Comparison of ENCODE assay signal across 7 cellular contexts in the genomic region with DNA sequence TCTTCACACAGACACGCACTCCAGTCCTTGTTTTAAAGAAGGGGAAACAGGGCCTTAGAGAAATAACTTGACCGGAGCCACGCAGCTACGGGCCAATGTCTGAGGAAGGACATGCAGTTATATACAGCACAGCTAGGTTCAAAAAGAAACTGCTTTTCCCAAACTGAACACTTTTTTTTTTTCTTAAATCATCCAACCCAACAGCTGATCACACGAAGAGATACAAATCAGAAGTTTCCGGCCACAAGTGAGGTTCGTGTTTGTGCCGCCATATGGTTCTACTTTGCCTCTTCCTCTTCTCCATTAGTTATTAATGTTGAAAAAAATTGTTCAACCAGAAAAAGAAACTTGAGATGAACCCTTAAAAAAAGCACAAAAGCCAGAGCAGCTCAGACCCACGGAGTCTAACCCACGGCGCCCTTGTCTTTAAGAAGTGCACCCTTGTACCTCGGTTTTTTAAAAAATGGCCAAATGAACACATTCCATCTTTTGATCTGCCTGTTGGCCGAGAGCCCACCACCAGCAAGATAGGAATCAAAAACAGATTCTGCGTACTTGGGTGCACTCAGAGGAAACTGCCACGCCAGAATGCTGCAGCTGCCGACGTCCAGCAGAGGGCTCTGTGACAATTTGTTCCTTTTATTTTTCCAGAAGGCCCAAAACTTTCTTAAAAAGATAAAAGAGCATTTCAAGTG.
A peak's percentile ranks its signal among the peaks of the same experiment; 100 is the strongest.
DNase-seq lines count a peak whose midpoint lies in the region; ATAC-seq, FAIRE-seq and TF ChIP-seq lines count a peak whose summit lies in the region.

No MANE protein-coding gene starts in this region.

- peaks cover 3% of the 10 kb centered on the region for H3K36me3 Mint-ChIP-seq in activated naive CD4-positive, alpha-beta T cell treated with anti-CD3 and anti-CD28 coated beads for 36 hours (ENCODE audit: low read depth)
- H3K36me3 Mint-ChIP-seq in glutamatergic neuron (ENCODE audit: unreplicated experiment) = no peaks in the 10 kb centered on the region

- intact Hi-C loops in activated naive CD4-positive, alpha-beta T cell treated with anti-CD3 and anti-CD28 coated beads for 36 hours (cut with micrococcal nuclease) = loop anchor here (1.0 to 5.0 kb wide), 7 partner anchors 46 to 262 kb away; no protein-coding TSS in a partner anchor

- no peak for FAIRE-seq in urothelium cell line (lab: Jason Lieb, UNC)

- peak; percentile 50 for ATAC-seq in HG02973 (IDR thresholded peaks at IDR 0.05; ENCODE audit: unreplicated experiment)

- DNase-seq in RPMI7951 (ENCODE audit: low read depth) (peak; percentile 97), glutamatergic neuron (peak; percentile 51), renal cortical epithelial cell (ENCODE audit: low read depth) (peak; percentile 35), urothelium cell line (ENCODE audit: low spot score) (peak; percentile 38)
- peak; percentile 69 for DNase-seq in activated naive CD4-positive, alpha-beta T cell treated with anti-CD3 and anti-CD28 coated beads for 36 hours

- H3K4me1 Mint-ChIP-seq in activated naive CD4-positive, alpha-beta T cell treated with anti-CD3 and anti-CD28 coated beads for 36 hours (ENCODE audit: low read depth) = peaks cover 68% of the 10 kb centered on the region
- H3K4me1 Mint-ChIP-seq in glutamatergic neuron (ENCODE audit: low read depth, unreplicated experiment) = peaks cover 15% of the 10 kb centered on the region

- H3K27me3 Mint-ChIP-seq in activated naive CD4-positive, alpha-beta T cell treated with anti-CD3 and anti-CD28 coated beads for 36 hours (ENCODE audit: low read depth) = no peaks in the 10 kb centered on the region
- H3K27me3 Mint-ChIP-seq in glutamatergic neuron (ENCODE audit: unreplicated experiment) = peaks cover 14% of the 10 kb centered on the region

- H3K27ac Mint-ChIP-seq in activated naive CD4-positive, alpha-beta T cell treated with anti-CD3 and anti-CD28 coated beads for 36 hours = peak overlapping the region; percentile 81
- H3K27ac Mint-ChIP-seq in glutamatergic neuron (ENCODE audit: unreplicated experiment) = no peak overlapping the region

- H3K4me3 ChIP-seq in GM12875 (ENCODE audit: low read depth, low read length) = no peak overlapping the region

- CTCF ChIA-PET in activated naive CD4-positive, alpha-beta T cell treated with anti-CD3 and anti-CD28 coated beads for 36 hours (lab: Charles Lee) = interaction anchor here (0.7 to 1.4 kb wide), 17 partner anchors 8 to 225 kb away, joined by 3 to 10 read pairs (median 3); no protein-coding TSS in a partner anchor

- TF ChIP-seq CTCF in GM12875 (IDR thresholded peaks at IDR 0.05; ENCODE audit: borderline replicate concordance, insufficient read depth, low read depth, low read length) (peak; percentile 78), glutamatergic neuron (IDR thresholded peaks at IDR 0.05; ENCODE audit: partially characterized antibody, unreplicated experiment) (peak; percentile 72)

- no peaks in the 10 kb centered on the region for H3K9me3 Mint-ChIP-seq in activated naive CD4-positive, alpha-beta T cell treated with anti-CD3 and anti-CD28 coated beads for 36 hours
- H3K9me3 Mint-ChIP-seq in glutamatergic neuron (ENCODE audit: unreplicated experiment) = peaks cover 4% of the 10 kb centered on the region

- H3K4me3 Mint-ChIP-seq in activated naive CD4-positive, alpha-beta T cell treated with anti-CD3 and anti-CD28 coated beads for 36 hours = peak overlapping the region; percentile 62
- H3K4me3 Mint-ChIP-seq in glutamatergic neuron (ENCODE audit: unreplicated experiment) = no peak overlapping the region

Comparison
In these comparisons a context has a peak if more than half of its experiments do, and no peak if none do; other contexts are left out.
1. DNase-seq: peak in every context shown above with its lines; median percentile 97 in RPMI7951; 69 in activated naive CD4-positive, alpha-beta T cell treated with anti-CD3 and anti-CD28 coated beads for 36 hours; 51 in glutamatergic neuron; 38 in urothelium cell line; 35 in renal cortical epithelial cell.